In the genomic region with DNA sequence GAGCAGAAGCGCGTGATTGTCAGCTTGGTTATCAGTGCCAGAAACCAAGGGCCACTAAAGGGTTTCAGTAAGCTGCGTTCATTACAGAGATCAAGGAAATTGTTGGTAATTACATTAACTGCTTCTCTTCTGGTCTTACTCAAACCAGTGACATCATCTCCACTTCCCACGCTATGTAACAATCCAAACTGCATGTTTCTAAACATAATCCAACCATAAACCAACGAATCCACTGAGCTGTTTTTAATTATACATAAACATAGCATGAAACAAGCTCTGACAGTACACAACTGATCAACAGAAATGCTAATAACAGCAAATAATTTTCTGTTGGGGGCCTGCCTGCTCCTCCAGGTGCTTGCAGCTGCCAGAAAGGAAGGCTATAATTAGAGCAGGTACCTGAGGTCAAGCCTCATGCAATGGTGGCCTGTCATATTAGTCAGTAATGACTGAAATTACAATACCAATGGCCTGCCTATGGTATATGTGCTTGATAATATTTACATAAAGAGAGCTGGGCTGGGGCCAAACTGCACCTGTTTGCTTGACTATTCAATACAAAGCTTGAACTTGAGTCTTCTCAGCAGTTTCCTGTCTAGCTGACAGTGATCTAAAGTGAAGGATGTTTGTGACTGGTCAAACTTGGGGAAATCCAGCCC, we compare ENCODE assay signal across 8 cellular contexts. TPM values are rescaled to one million over a fixed set of nuclear protein-coding genes. Genes with fewer than 3 reads are reported as not detected.
DNase-seq lines count a peak whose midpoint lies in the region; ATAC-seq and TF ChIP-seq lines count a peak whose summit lies in the region.

No MANE protein-coding gene starts in this region.

- peaks cover 28% of the 10 kb centered on the region for H3K4me1 ChIP-seq in cardiac muscle cell (ENCODE audit: low read depth)
- H3K4me1 ChIP-seq in skeletal muscle tissue (ENCODE audit: control insufficient read depth in 3 of 3, insufficient read depth in 3 of 3, low read length in 3 of 3), result peaks cover 28 to 38% (median 32%) of the 10 kb centered on the region in 3 donors

- H3K27ac ChIP-seq in cardiac muscle cell (peak overlapping the region; percentile 88), skeletal muscle tissue (ENCODE audit: low read depth, low read length) (peak overlapping the region; percentile 97)

- ATAC-seq in HG03108 (IDR thresholded peaks at IDR 0.05; ENCODE audit: unreplicated experiment), result peak; percentile 86

- DNase-seq in COLO829 (ENCODE audit: low spot score) (peak; percentile 65), NCI-H510A treated with DMSO at 0.1 percent for 48 hours (lab: John Stamatoyannopoulos, UW) (peak; percentile 97), cardiac muscle cell (ENCODE audit: low read depth in 1 of 2, low spot score in 1 of 2) (peak in 1 of 2 donors; percentile 57), NK-92 (lab: John Stamatoyannopoulos, UW; ENCODE audit: unreplicated experiment) (no peak)
- DNase-seq in activated naive CD4-positive, alpha-beta T cell treated with anti-CD3 and anti-CD28 coated beads, Interleukin-2, amount 50 U/mL, for 16 hours, result peak; percentile 24

- H3K9me3 ChIP-seq in cardiac muscle cell (ENCODE audit: low read depth) (no peaks in the 10 kb centered on the region), skeletal muscle tissue (ENCODE audit: control insufficient read depth in 3 of 3, low read length in 3 of 3) (no peaks in the 10 kb centered on the region)

- peaks cover 4% of the 10 kb centered on the region for H3K36me3 ChIP-seq in cardiac muscle cell
- peaks cover 0 to 4% (median 2%) of the 10 kb centered on the region in 3 donors for H3K36me3 ChIP-seq in skeletal muscle tissue (ENCODE audit: control insufficient read depth in 3 of 3, insufficient read depth in 3 of 3, low read length in 3 of 3)

- TF ChIP-seq CTCF in cardiac muscle cell (IDR thresholded peaks at IDR 0.05; ENCODE audit: low read depth, low read length), result no peak

- H3K4me3 ChIP-seq in cardiac muscle cell (no peak overlapping the region), skeletal muscle tissue (ENCODE audit: low read length in 3 of 3) (peak overlapping the region; percentile 69 to 79 (median 72))

- peak; percentile 58 for TF ChIP-seq POLR2A in GM19099 (IDR thresholded peaks at IDR 0.05; ENCODE audit: extremely low read depth, insufficient read length, low read depth)

- H3K27me3 ChIP-seq in cardiac muscle cell, result no peaks in the 10 kb centered on the region
- no peaks in the 10 kb centered on the region for H3K27me3 ChIP-seq in skeletal muscle tissue (ENCODE audit: control insufficient read depth in 3 of 3, insufficient read depth in 3 of 3, low read length in 3 of 3)

- H3K9ac ChIP-seq in skeletal muscle tissue (ENCODE audit: low read depth in 1 of 3, low read length in 3 of 3), result peak overlapping the region; percentile 74 to 85 (median 79)

RNA-seq across cellular contexts. Expression of a gene that starts 40.1 kb away (rescaled TPM):
- 42.7 and 55.9 TPM in 2 replicates for total RNA-seq in cardiac muscle cell
- polyA plus RNA-seq in cardiac muscle cell, result 9.6 and 14.6 TPM in 2 replicates
- total RNA-seq in skeletal muscle tissue, result 64.7 TPM
